28 cellular contexts compared by ENCODE assay signal in genomic region chr18:41320090-41320489, GRCh38.
DNase-seq lines count a peak whose midpoint lies in the region; ATAC-seq and TF ChIP-seq lines count a peak whose summit lies in the region.
"Had no signal": no experiment of that assay in that cellular context is flagged by ENCODE, and none has a peak within 500 bp of the region (broad histone marks: within the 10 kb centered on the region; RNA-seq: fewer than 3 reads in every experiment).

No MANE protein-coding gene starts in this region.

- no peak overlapping the region for H3K27ac Mint-ChIP-seq in nephron progenitor cell
- H3K27ac Mint-ChIP-seq: activated CD4-positive, alpha-beta memory T cell treated with anti-CD3 and anti-CD28 coated beads, Interleukin-2, amount 10 ng/mL, durations not matched to agents 7 days and 5 days; activated naive CD4-positive, alpha-beta T cell treated with anti-CD3 and anti-CD28 coated beads for 36 hours; activated T-helper 1 cell treated with anti-CD3 and anti-CD28 coated beads, Interleukin-12 subunit alpha, Interleukin-12 subunit beta, Interleukin-2, Interleukin-4 antibody, amounts not matched to agents 30 ng/mL and 10 ng/mL and 1 ng/mL, durations not matched to agents 14 hours and 24 hours and 36 hours; B cell; brain; CD8-positive, alpha-beta T cell; stimulated activated naive CD8-positive, alpha-beta T cell treated with anti-CD3 and anti-CD28 coated beads, Interleukin-15, amount 100 ng/mL, for 72 hours had no signal

- no peaks in the 10 kb centered on the region for H3K27me3 ChIP-seq in RWPE2 (ENCODE audit: insufficient read depth, poor library complexity, severe bottlenecking)
- H3K27me3 ChIP-seq: Peyer's patch, sigmoid colon had no signal

- no peaks in the 10 kb centered on the region for H3K36me3 ChIP-seq in RWPE2 (ENCODE audit: low read depth)
- H3K36me3 ChIP-seq: left ventricle myocardium inferior, Peyer's patch, sigmoid colon had no signal

- no peaks in the 10 kb centered on the region for H3K27me3 Mint-ChIP-seq in nephron progenitor cell (ENCODE audit: low read depth, poor library complexity)
- H3K27me3 Mint-ChIP-seq: activated CD4-positive, alpha-beta memory T cell treated with anti-CD3 and anti-CD28 coated beads, Interleukin-2, amount 10 ng/mL, durations not matched to agents 7 days and 5 days; B cell; stimulated activated naive CD8-positive, alpha-beta T cell treated with anti-CD3 and anti-CD28 coated beads, Interleukin-15, amount 100 ng/mL, for 72 hours had no signal

- no peaks in the 10 kb centered on the region for H3K9me3 ChIP-seq in RWPE2 (ENCODE audit: severe bottlenecking)
- H3K9me3 ChIP-seq: Peyer's patch, sigmoid colon had no signal

- peaks cover 17% of the 10 kb centered on the region for H3K9me3 Mint-ChIP-seq in nephron progenitor cell

- no peaks in the 10 kb centered on the region for H3K4me1 Mint-ChIP-seq in nephron progenitor cell
- H3K4me1 Mint-ChIP-seq: activated CD4-positive, alpha-beta memory T cell treated with anti-CD3 and anti-CD28 coated beads, Interleukin-2, amount 10 ng/mL, durations not matched to agents 7 days and 5 days; B cell; brain; stimulated activated naive CD8-positive, alpha-beta T cell treated with anti-CD3 and anti-CD28 coated beads, Interleukin-15, amount 100 ng/mL, for 72 hours had no signal

- no peak overlapping the region for H3K4me3 Mint-ChIP-seq in nephron progenitor cell
- H3K4me3 Mint-ChIP-seq: activated CD4-positive, alpha-beta memory T cell treated with anti-CD3 and anti-CD28 coated beads, Interleukin-2, amount 10 ng/mL, durations not matched to agents 7 days and 5 days; activated naive CD4-positive, alpha-beta T cell treated with anti-CD3 and anti-CD28 coated beads for 36 hours; activated T-helper 1 cell treated with anti-CD3 and anti-CD28 coated beads, Interleukin-12 subunit alpha, Interleukin-12 subunit beta, Interleukin-2, Interleukin-4 antibody, amounts not matched to agents 30 ng/mL and 10 ng/mL and 1 ng/mL, durations not matched to agents 14 hours and 24 hours and 36 hours; B cell; brain; CD8-positive, alpha-beta T cell; stimulated activated naive CD8-positive, alpha-beta T cell treated with anti-CD3 and anti-CD28 coated beads, Interleukin-15, amount 100 ng/mL, for 72 hours had no signal

- H3K27ac ChIP-seq in RWPE2 (ENCODE audit: poor library complexity, severe bottlenecking), result no peak overlapping the region
- H3K27ac ChIP-seq: left ventricle myocardium inferior, Peyer's patch, sigmoid colon had no signal

- TF ChIP-seq CTCF in RWPE2 (IDR thresholded peaks at IDR 0.05; ENCODE audit: poor library complexity, severe bottlenecking) (no peak), nephron progenitor cell (IDR thresholded peaks at IDR 0.05) (no peak)

- intact Hi-C loops in sciatic nerve (cut with DNase I), result no loop called here

- ATAC-seq in RWPE2 (ENCODE audit: low read depth) (peak; percentile 26; the same call in 1 of the 3 replicates), sciatic nerve (no peak)
- ATAC-seq: CD8-positive, alpha-beta T cell; HepG2; stimulated activated naive CD8-positive, alpha-beta T cell treated with anti-CD3 and anti-CD28 coated beads, Interleukin-15, amount 100 ng/mL, for 72 hours had no signal

- H3K4me1 ChIP-seq in RWPE2 (ENCODE audit: insufficient read depth, poor library complexity, severe bottlenecking), result peaks cover 27% of the 10 kb centered on the region
- H3K4me1 ChIP-seq: left ventricle myocardium inferior, Peyer's patch, sigmoid colon had no signal

- no peak overlapping the region for H3K4me3 ChIP-seq in RWPE2 (ENCODE audit: severe bottlenecking)
- H3K4me3 ChIP-seq: left ventricle myocardium inferior, Peyer's patch, sigmoid colon had no signal

- peaks cover 18% of the 10 kb centered on the region for H3K36me3 Mint-ChIP-seq in nephron progenitor cell (ENCODE audit: low read depth)
- H3K36me3 Mint-ChIP-seq: brain; CD8-positive, alpha-beta T cell had no signal

- DNase-seq in DMS53 (lab: John Stamatoyannopoulos, UW) (peak; percentile 86), NCI-H1105 treated with DMSO at 0.1 percent for 48 hours (lab: John Stamatoyannopoulos, UW) (peak; percentile 20), RWPE2 (ENCODE audit: low spot score) (no peak), left kidney (ENCODE audit: low read depth, low spot score) (peak; percentile 59), nephron progenitor cell (no peak), sciatic nerve (ENCODE audit: low spot score) (no peak), NCI-H345 treated with DMSO at 0.1 percent for 48 hours (lab: John Stamatoyannopoulos, UW; ENCODE audit: unreplicated experiment) (no peak), T1000 (lab: John Stamatoyannopoulos, UW) (no peak)
- DNase-seq: activated CD4-positive, alpha-beta memory T cell treated with anti-CD3 and anti-CD28 coated beads, Interleukin-2, amount 10 ng/mL, durations not matched to agents 7 days and 5 days; activated CD4-positive, alpha-beta T cell treated with anti-CD3 and anti-CD28 coated beads for 1 hour; activated CD8-positive, alpha-beta memory T cell treated with anti-CD3 and anti-CD28 coated beads, Interleukin-2, amount 50 U/mL, for 48 hours; activated naive CD4-positive, alpha-beta T cell treated with anti-CD3 and anti-CD28 coated beads for 36 hours; CD8-positive, alpha-beta T cell; GF-D8; left ventricle myocardium inferior; NCI-H69; Peyer's patch; posterior cingulate gyrus; SHP77 treated with DMSO at 0.1 percent for 48 hours; sigmoid colon; stimulated activated CD4-positive, alpha-beta T cell treated with anti-CD3 and anti-CD28 coated beads, Interleukin-12 subunit alpha, Interleukin-12 subunit beta, amount 100 ng/mL, for 4 hours; stimulated activated CD4-positive, alpha-beta T cell treated with anti-CD3 and anti-CD28 coated beads, Interleukin-2, amount 100 ng/mL, for 48 hours; stimulated activated naive CD8-positive, alpha-beta T cell treated with anti-CD3 and anti-CD28 coated beads, Interleukin-15, amount 100 ng/mL, for 72 hours; T-helper 2 cell had no signal

Comparison
In these comparisons a context has a peak if more than half of its experiments do, and no peak if none do; other contexts are left out.
1. DNase-seq: peak in DMS53 (single experiment), NCI-H1105 treated with DMSO at 0.1 percent for 48 hours (single experiment) and left kidney (single experiment); none in RWPE2 (single experiment), nephron progenitor cell (single experiment), sciatic nerve (single experiment), NCI-H345 treated with DMSO at 0.1 percent for 48 hours (single experiment) and T1000 (single experiment).